In genomic region chr9:14068690-14069089, GRCh38 we compare ENCODE assay signal across 23 cellular contexts.
DNase-seq lines count a peak whose midpoint lies in the region; ATAC-seq, FAIRE-seq and TF ChIP-seq lines count a peak whose summit lies in the region.
"Had no signal": no experiment of that assay in that cellular context is flagged by ENCODE, and none has a peak within 500 bp of the region (broad histone marks: within the 10 kb centered on the region; RNA-seq: fewer than 3 reads in every experiment).

No MANE protein-coding gene starts in this region.

- peak; percentile 2 for TF ChIP-seq CTCF in GM13977 (IDR thresholded peaks at IDR 0.05; ENCODE audit: extremely low read depth, insufficient read depth, missing control alignments)
- peak in 2 of 3 experiments; percentile 4 to 29; a peak in 2 of 6 replicates for TF ChIP-seq CTCF in GM12878 (IDR thresholded peaks at IDR 0.05 in 2 of 3, conservative IDR thresholded peaks at IDR 0.05 in 1 of 3; ENCODE audit: control insufficient read depth in 2 of 3, extremely low read depth in 1 of 3, insufficient read depth in 1 of 3, low read depth in 3 of 3, low read length in 3 of 3)
- no peak for TF ChIP-seq CTCF in kidney (IDR thresholded peaks at IDR 0.05; ENCODE audit: borderline replicate concordance, extremely low read depth, insufficient read depth)

- no peak for ATAC-seq in GM12878

- H3K27me3 ChIP-seq in GM12878 (replicated peaks in 1 of 2; ENCODE audit: control insufficient read depth in 2 of 2, insufficient read depth in 2 of 2, low read length in 1 of 2) = no peaks in the 10 kb centered on the region
- H3K27me3 ChIP-seq: SJSA1 had no signal

- TF ChIP-seq EP300 in GM12878 (IDR thresholded peaks at IDR 0.05; ENCODE audit: borderline replicate concordance in 1 of 2, control insufficient read depth in 1 of 2, low read depth in 2 of 2, low read length in 2 of 2) = no peak

- H3K4me3 ChIP-seq in GM12878 (no peak overlapping the region), kidney (ENCODE audit: low read length in 2 of 2) (no peak overlapping the region)
- H3K4me3 ChIP-seq: SJSA1 had no signal

- H3K4me2 ChIP-seq in GM12878 (ENCODE audit: control insufficient read depth, insufficient read depth) = no peak overlapping the region

- BruUV-seq in GM12878 (replicated peaks; lab: Mats Ljungman, UMichigan) = no TSS peak

- TF ChIP-seq RAD21 in GM12878 (IDR thresholded peaks at IDR 0.05; ENCODE audit: insufficient read depth, low read depth, low read length) = peak; percentile 44

- no peak for TF ChIP-seq POLR2A in GM12878 (IDR thresholded peaks at IDR 0.05; ENCODE audit: low read depth, low read length)

- 0% methylated on average over 4 of the region's 4 CpGs for WGBS in GM12878 (ENCODE audit: insufficient coverage, insufficient replicate concordance, low lambda C conversion rate, missing lambda C conversion rate)

- SMC1A ChIA-PET in GM12878 (lab: Charles Lee; ENCODE audit: uncharacterized antibody, unreplicated experiment) = no interaction called here

- H3K36me3 ChIP-seq in GM12878 (ENCODE audit: control insufficient read depth in 2 of 2, insufficient read depth in 2 of 2, low read length in 1 of 2) (no peaks in the 10 kb centered on the region), kidney (ENCODE audit: control insufficient read depth in 1 of 2, insufficient read depth in 2 of 2, low read length in 2 of 2) (no peaks in the 10 kb centered on the region)
- H3K36me3 ChIP-seq: SJSA1 had no signal

- H4K20me1 ChIP-seq in GM12878 (ENCODE audit: control insufficient read depth, insufficient read depth) = no peaks in the 10 kb centered on the region

- FAIRE-seq in GM12878 (lab: Jason Lieb, UNC) (no peak), kidney (lab: Jason Lieb, UNC) (no peak)
- FAIRE-seq: GM18507 had no signal

- H3K9me3 ChIP-seq in GM12878 (replicated peaks; ENCODE audit: control insufficient read depth, insufficient read depth, low read length) (no peaks in the 10 kb centered on the region), kidney (ENCODE audit: control insufficient read depth in 1 of 2, low read length in 2 of 2) (no peaks in the 10 kb centered on the region)
- H3K9me3 ChIP-seq: SJSA1 had no signal

- DNase-seq in GM13977 (ENCODE audit: low spot score) = no peak
- DNase-seq in M059J (ENCODE audit: low read depth) = peak; percentile 6
- DNase-seq in GM12878 (ENCODE audit: low read depth, low spot score) = no peak
- DNase-seq in kidney = no peak
- DNase-seq in posterior cingulate gyrus = no peak
- DNase-seq in central memory CD4-positive, alpha-beta T cell = no peak
- no peak for DNase-seq in H4 (ENCODE audit: low spot score)
- DNase-seq: C1 segment of cervical spinal cord; CD4-positive, alpha-beta memory T cell; COR-L47; DMS53; H7; HFFc6; NCI-H1092 treated with DMSO at 0.1 percent for 48 hours; NCI-H1436; NCI-H187; NCI-H2171 treated with DMSO at 0.1 percent for 48 hours; NCI-H345; NCI-H510A treated with DMSO at 0.1 percent for 48 hours; Right ventricle myocardium superior; RPMI8226 had no signal

- intact Hi-C loops in GM12878 (cut with micrococcal nuclease; ENCODE audit: unreplicated experiment) = loop anchor here (2.0 kb wide), 1 partner anchor 284 kb away; no protein-coding TSS in a partner anchor
- intact Hi-C loops in kidney (cut with DNase I) = no loop called here
- intact Hi-C loops in posterior cingulate gyrus (cut with DNase I) = no loop called here

- POLR2A ChIA-PET in GM12878 (lab: Charles Lee) = no interaction called here

- no peaks in the 10 kb centered on the region for H3K79me2 ChIP-seq in GM12878 (ENCODE audit: control insufficient read depth, insufficient read depth, low read length)

- in situ Hi-C loops in GM13977 (cut with MboI; ENCODE audit: low pct_unique_long_range_greater_than_20kb, low sequenced_read_pairs, unreplicated experiment) (no loop called here), GM12878 (cut with MboI) (no loop called here)

- H2AFZ ChIP-seq in GM12878 (ENCODE audit: control insufficient read depth, low read depth, low read length) = no peak overlapping the region

- RAD21 ChIA-PET in GM12878 (lab: Charles Lee; ENCODE audit: unreplicated experiment) = no interaction called here

- no peak overlapping the region for H3K9ac ChIP-seq in GM12878 (ENCODE audit: control insufficient read depth, insufficient read depth, low read length)
- H3K9ac ChIP-seq in kidney (ENCODE audit: low read length in 2 of 2) = no peak overlapping the region

- H3K27ac ChIP-seq in GM12878 (ENCODE audit: control insufficient read depth, insufficient read depth) (no peak overlapping the region), kidney (ENCODE audit: low read depth in 2 of 2, low read length in 2 of 2) (no peak overlapping the region)
- H3K27ac ChIP-seq: SJSA1 had no signal

- CTCF ChIA-PET in GM12878 (lab: Yijun Ruan, JAX) = interaction anchor here (1.2 to 3.0 kb wide), 2 partner anchors 285 to 778 kb away, joined by 3 to 10 read pairs; no protein-coding TSS in a partner anchor

- no peaks in the 10 kb centered on the region for H3K4me1 ChIP-seq in GM12878 (ENCODE audit: control insufficient read depth, insufficient read depth, low read length)
- H3K4me1 ChIP-seq in kidney (ENCODE audit: control insufficient read depth in 1 of 2, insufficient read depth in 1 of 2, low read depth in 1 of 2, low read length in 2 of 2) = no peaks in the 10 kb centered on the region
- H3K4me1 ChIP-seq: SJSA1 had no signal

TF ChIP-seq in GM12878, 131 proteins besides CTCF, POLR2A, EP300 and RAD21:
- TF ChIP-seq, protein P1, sequence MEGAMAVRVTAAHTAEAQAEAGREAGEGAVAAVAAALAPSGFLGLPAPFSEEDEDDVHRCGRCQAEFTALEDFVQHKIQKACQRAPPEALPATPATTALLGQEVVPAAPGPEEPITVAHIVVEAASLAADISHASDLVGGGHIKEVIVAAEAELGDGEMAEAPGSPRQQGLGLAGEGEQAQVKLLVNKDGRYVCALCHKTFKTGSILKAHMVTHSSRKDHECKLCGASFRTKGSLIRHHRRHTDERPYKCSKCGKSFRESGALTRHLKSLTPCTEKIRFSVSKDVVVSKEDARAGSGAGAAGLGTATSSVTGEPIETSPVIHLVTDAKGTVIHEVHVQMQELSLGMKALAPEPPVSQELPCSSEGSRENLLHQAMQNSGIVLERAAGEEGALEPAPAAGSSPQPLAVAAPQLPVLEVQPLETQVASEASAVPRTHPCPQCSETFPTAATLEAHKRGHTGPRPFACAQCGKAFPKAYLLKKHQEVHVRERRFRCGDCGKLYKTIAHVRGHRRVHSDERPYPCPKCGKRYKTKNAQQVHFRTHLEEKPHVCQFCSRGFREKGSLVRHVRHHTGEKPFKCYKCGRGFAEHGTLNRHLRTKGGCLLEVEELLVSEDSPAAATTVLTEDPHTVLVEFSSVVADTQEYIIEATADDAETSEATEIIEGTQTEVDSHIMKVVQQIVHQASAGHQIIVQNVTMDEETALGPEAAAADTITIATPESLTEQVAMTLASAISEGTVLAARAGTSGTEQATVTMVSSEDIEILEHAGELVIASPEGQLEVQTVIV (IDR thresholded peaks at IDR 0.05; ENCODE audit: borderline replicate concordance, partially characterized antibody) = no peak
- no peak for TF ChIP-seq SMAD1 (IDR thresholded peaks at IDR 0.05; ENCODE audit: low read depth, partially characterized antibody)
- peak; percentile 4; the same call in 1 of the 2 replicates for TF ChIP-seq SMC3 (IDR thresholded peaks at IDR 0.05; ENCODE audit: borderline replicate concordance, low read length)
